ENCODE assay signal across 24 cellular contexts in the genomic region with DNA sequence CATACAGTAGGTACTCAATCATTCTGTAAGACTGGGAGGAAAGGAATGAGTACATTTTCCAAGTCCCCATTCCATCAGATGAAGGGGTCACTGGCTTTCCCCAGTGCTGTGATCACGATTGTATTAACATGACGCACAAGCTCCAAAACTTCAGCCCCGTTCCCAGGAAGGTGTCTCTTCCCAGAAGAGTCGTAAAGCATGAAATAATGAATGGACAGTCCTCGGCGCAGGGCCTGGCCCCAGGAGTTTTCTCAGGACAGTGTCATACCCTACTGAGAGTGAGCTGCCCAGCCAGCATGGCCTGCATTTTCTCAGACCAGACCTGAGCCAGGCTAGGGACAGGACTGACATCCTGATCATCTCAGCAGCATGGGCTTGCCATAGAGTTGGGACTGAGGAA.
A peak's percentile ranks its signal among the peaks of the same experiment; 100 is the strongest.
DNase-seq lines count a peak whose midpoint lies in the region; ATAC-seq and TF ChIP-seq lines count a peak whose summit lies in the region.
"Had no signal": no experiment of that assay in that cellular context is flagged by ENCODE, and none has a peak within 500 bp of the region (broad histone marks: within the 10 kb centered on the region; RNA-seq: fewer than 3 reads in every experiment).

No MANE protein-coding gene starts in this region.

- DNase-seq in osteoblast (ENCODE audit: insufficient read length, low spot score, missing footprints) (no peak), tibial artery (no peak), hepatocyte (ENCODE audit: low spot score) (no peak), GM03348 (ENCODE audit: low spot score) (no peak)
- no peak for DNase-seq in activated T-cell treated with anti-CD3 and anti-CD28 coated beads, Interleukin-2, amount 50 U/mL, for 1 hour
- DNase-seq: activated CD4-positive, alpha-beta T cell treated with anti-CD3 and anti-CD28 coated beads, Interleukin-2, amount 50 U/mL, for 4 hours; activated CD4-positive, CD25-positive, alpha-beta regulatory T cell; activated naive CD4-positive, alpha-beta T cell treated with Interleukin-2 at 50 U/mL for 16 hours; adrenal gland; cortex of kidney; KBM-7; kidney; lower lobe of right lung; MG63; NCI-H2081; NCI-H345; small intestine; substantia nigra; T-helper 1 cell had no signal

- H3K9me3 ChIP-seq in gastroesophageal sphincter: no peaks in the 10 kb centered on the region
- H3K9me3 ChIP-seq in osteoblast (ENCODE audit: low read depth, low read length): no peaks in the 10 kb centered on the region
- no peaks in the 10 kb centered on the region for H3K9me3 ChIP-seq in tibial artery
- no peaks in the 10 kb centered on the region for H3K9me3 ChIP-seq in hepatocyte (ENCODE audit: low read depth)
- H3K9me3 ChIP-seq: adrenal gland, breast epithelium, lower lobe of right lung, prostate gland had no signal

- peak; percentile 39 for ATAC-seq in gastroesophageal sphincter

- H3K9me2 ChIP-seq in hepatocyte (replicated peaks; ENCODE audit: insufficient read depth): no peaks in the 10 kb centered on the region

- H4K20me1 ChIP-seq in osteoblast (ENCODE audit: insufficient read depth, low read length): peaks cover 42% of the 10 kb centered on the region
- H4K20me1 ChIP-seq in hepatocyte (ENCODE audit: insufficient read depth, poor library complexity, severe bottlenecking): no peaks in the 10 kb centered on the region

- TF ChIP-seq POLR2A in gastroesophageal sphincter (IDR thresholded peaks at IDR 0.05): no peak

- no peaks in the 10 kb centered on the region for H3K36me3 ChIP-seq in gastroesophageal sphincter
- no peaks in the 10 kb centered on the region for H3K36me3 ChIP-seq in osteoblast (ENCODE audit: insufficient read depth, low read length)
- no peaks in the 10 kb centered on the region for H3K36me3 ChIP-seq in tibial artery
- no peaks in the 10 kb centered on the region for H3K36me3 ChIP-seq in hepatocyte (replicated peaks; ENCODE audit: insufficient read depth, low read depth)
- H3K36me3 ChIP-seq: adrenal gland, breast epithelium, lower lobe of right lung, MG63, prostate gland had no signal

- intact Hi-C loops in tibial artery (cut with DNase I; ENCODE audit: low total_unique reads): no loop called here

- no peak overlapping the region for H2AFZ ChIP-seq in osteoblast (ENCODE audit: low read length)
- no peak overlapping the region for H2AFZ ChIP-seq in hepatocyte

- H3K27ac ChIP-seq in cingulate gyrus (ENCODE audit: low read depth, low read length) (peak overlapping the region; percentile 50), gastroesophageal sphincter (peak overlapping the region; percentile 62 to 82 (median 76)), osteoblast (ENCODE audit: low read depth, low read length) (peak overlapping the region; percentile 56), tibial artery (peak overlapping the region; percentile 64 to 70), hepatocyte (no peak overlapping the region)
- H3K27ac ChIP-seq: adrenal gland, C4-2B, lower lobe of right lung had no signal

- H3K4me3 ChIP-seq in gastroesophageal sphincter: no peak overlapping the region
- H3K4me3 ChIP-seq in osteoblast (ENCODE audit: insufficient read depth, low read length): no peak overlapping the region
- H3K4me3 ChIP-seq in tibial artery: no peak overlapping the region
- no peak overlapping the region for H3K4me3 ChIP-seq in hepatocyte
- H3K4me3 ChIP-seq: adrenal gland, breast epithelium, lower lobe of right lung, MG63, prostate gland had no signal

- H3K79me2 ChIP-seq in osteoblast (ENCODE audit: insufficient read depth, low read length) (peaks cover 89% of the 10 kb centered on the region), hepatocyte (peaks cover 65% of the 10 kb centered on the region)

- TF ChIP-seq CTCF in gastroesophageal sphincter (IDR thresholded peaks at IDR 0.05): no peak
- no peak for TF ChIP-seq CTCF in osteoblast (IDR thresholded peaks at IDR 0.05; ENCODE audit: extremely low read depth, low read depth, low read length)
- no peak for TF ChIP-seq CTCF in tibial artery (IDR thresholded peaks at IDR 0.05)
- no peak for TF ChIP-seq CTCF in hepatocyte (IDR thresholded peaks at IDR 0.05; ENCODE audit: poor library complexity)

- TF ChIP-seq EP300 in gastroesophageal sphincter (IDR thresholded peaks at IDR 0.05): no peak

- 0% methylated on average over 1 of the region's 6 CpGs; no CpG with 5 or more reads in 1 of the 2 donors for WGBS in gastroesophageal sphincter (ENCODE audit: low coverage in 1 of 2), 2 donors
- 85% methylated on average over 6 of the region's 6 CpGs for WGBS in hepatocyte (ENCODE audit: low lambda C conversion rate, missing lambda C conversion rate)

- H3K4me1 ChIP-seq in gastroesophageal sphincter (peaks cover 36 to 90% (median 41%) of the 10 kb centered on the region in 3 donors), osteoblast (ENCODE audit: insufficient read depth, low read length) (peaks cover 51% of the 10 kb centered on the region), tibial artery (peaks cover 0 to 89% (median 62%) of the 10 kb centered on the region in 4 donors), hepatocyte (ENCODE audit: insufficient read depth) (no peaks in the 10 kb centered on the region)
- H3K4me1 ChIP-seq: adrenal gland, prostate gland had no signal

- H3K4me2 ChIP-seq in osteoblast (ENCODE audit: insufficient read depth, low read length) (no peak overlapping the region), hepatocyte (no peak overlapping the region)

- H3K27me3 ChIP-seq in gastroesophageal sphincter: no peaks in the 10 kb centered on the region
- H3K27me3 ChIP-seq in osteoblast (ENCODE audit: insufficient read depth, low read length): no peaks in the 10 kb centered on the region
- no peaks in the 10 kb centered on the region for H3K27me3 ChIP-seq in tibial artery
- H3K27me3 ChIP-seq in hepatocyte: no peaks in the 10 kb centered on the region
- H3K27me3 ChIP-seq: adrenal gland, breast epithelium, MG63 had no signal
